ENCODE assay signal across 21 cellular contexts in genomic region chr2:203687161-203687560, GRCh38. TPM values are rescaled to one million over a fixed set of nuclear protein-coding genes. Genes with fewer than 3 reads are reported as not detected.
A peak's percentile ranks its signal among the peaks of the same experiment; 100 is the strongest.
DNase-seq lines count a peak whose midpoint lies in the region; ATAC-seq and TF ChIP-seq lines count a peak whose summit lies in the region.
"Had no signal": no experiment of that assay in that cellular context is flagged by ENCODE, and none has a peak within 500 bp of the region (broad histone marks: within the 10 kb centered on the region; RNA-seq: fewer than 3 reads in every experiment).

No MANE protein-coding gene starts in this region.

- H3K9me3 ChIP-seq in Karpas-422 (ENCODE audit: low read length) (no peaks in the 10 kb centered on the region), hepatocyte (ENCODE audit: low read depth) (no peaks in the 10 kb centered on the region), skeletal muscle satellite cell (replicated peaks; ENCODE audit: low read length) (no peaks in the 10 kb centered on the region), upper lobe of right lung (no peaks in the 10 kb centered on the region)
- H3K9me3 ChIP-seq: colonic mucosa, SJSA1 had no signal

- H3K4me1 ChIP-seq in Karpas-422 (ENCODE audit: low read length) (peaks cover 37% of the 10 kb centered on the region), hepatocyte (ENCODE audit: insufficient read depth) (peaks cover 5% of the 10 kb centered on the region), skeletal muscle satellite cell (ENCODE audit: control insufficient read depth, insufficient read depth, low read length) (peaks cover 90% of the 10 kb centered on the region), upper lobe of right lung (peaks cover 81% of the 10 kb centered on the region)
- H3K4me1 ChIP-seq: colonic mucosa had no signal

- no peaks in the 10 kb centered on the region for H3K9me2 ChIP-seq in Karpas-422 (replicated peaks; ENCODE audit: insufficient read depth, low read length)
- no peaks in the 10 kb centered on the region for H3K9me2 ChIP-seq in hepatocyte (replicated peaks; ENCODE audit: insufficient read depth)

- TF ChIP-seq CTCF in hepatocyte (IDR thresholded peaks at IDR 0.05; ENCODE audit: poor library complexity) (no peak), upper lobe of right lung (IDR thresholded peaks at IDR 0.05) (no peak)

- peak; percentile 30 for DNase-seq in Karpas-422
- DNase-seq in astrocyte of the hippocampus (ENCODE audit: low read depth, low spot score): peak; percentile 48
- peak; percentile 17 for DNase-seq in hepatocyte (ENCODE audit: low spot score)
- DNase-seq in upper lobe of right lung: no peak
- DNase-seq: activated CD4-positive, alpha-beta T cell treated with anti-CD3 and anti-CD28 coated beads, Interleukin-2, amount 50 U/mL, for 48 hours; activated T-cell treated with anti-CD3 and anti-CD28 coated beads for 4 hours; anterior cingulate cortex; colonic mucosa; EL; NCI-H1105; NCI-H69; occipital lobe; stimulated activated CD4-positive, alpha-beta T cell treated with anti-CD3 and anti-CD28 coated beads, Interleukin-4, amount 100 ng/mL, for 4 hours; WERI-Rb-1 had no signal

- H3K27me3 ChIP-seq in Karpas-422 (ENCODE audit: low read length) (no peaks in the 10 kb centered on the region), hepatocyte (no peaks in the 10 kb centered on the region), skeletal muscle satellite cell (ENCODE audit: control insufficient read depth, insufficient read depth, low read length) (no peaks in the 10 kb centered on the region), upper lobe of right lung (no peaks in the 10 kb centered on the region)
- H3K27me3 ChIP-seq: colonic mucosa, SJSA1 had no signal

- no peaks in the 10 kb centered on the region for H3K79me2 ChIP-seq in Karpas-422 (ENCODE audit: low read length)
- H3K79me2 ChIP-seq in hepatocyte: no peaks in the 10 kb centered on the region

- H3K4me3 ChIP-seq in Karpas-422 (ENCODE audit: low read length): no peak overlapping the region
- H3K4me3 ChIP-seq in hepatocyte: no peak overlapping the region
- H3K4me3 ChIP-seq in skeletal muscle satellite cell (ENCODE audit: low read length): no peak overlapping the region
- no peak overlapping the region for H3K4me3 ChIP-seq in upper lobe of right lung
- H3K4me3 ChIP-seq: colonic mucosa, SJSA1, skin epidermis had no signal

- H3K36me3 ChIP-seq in Karpas-422 (ENCODE audit: insufficient read depth, low read length): no peaks in the 10 kb centered on the region
- no peaks in the 10 kb centered on the region for H3K36me3 ChIP-seq in hepatocyte (replicated peaks; ENCODE audit: insufficient read depth, low read depth)
- no peaks in the 10 kb centered on the region for H3K36me3 ChIP-seq in skeletal muscle satellite cell (ENCODE audit: insufficient read depth, low read length)
- no peaks in the 10 kb centered on the region for H3K36me3 ChIP-seq in upper lobe of right lung
- H3K36me3 ChIP-seq: colonic mucosa, SJSA1, WERI-Rb-1 had no signal

- intact Hi-C loops in upper lobe of right lung (cut with DNase I): no loop called here

- H3K27ac ChIP-seq in Karpas-422 (ENCODE audit: low read length) (no peak overlapping the region), hepatocyte (no peak overlapping the region), upper lobe of right lung (no peak overlapping the region)
- H3K27ac ChIP-seq: colonic mucosa, SJSA1, WERI-Rb-1 had no signal

- 69% methylated on average over 2 of the region's 2 CpGs for WGBS in hepatocyte (ENCODE audit: low lambda C conversion rate, missing lambda C conversion rate)

- H3K9ac ChIP-seq in Karpas-422 (ENCODE audit: low read length) (no peak overlapping the region), skeletal muscle satellite cell (ENCODE audit: low read depth, low read length) (peak overlapping the region; percentile 93)

- ATAC-seq in upper lobe of right lung (no peak), HG02870 (IDR thresholded peaks at IDR 0.05; ENCODE audit: unreplicated experiment) (no peak), HG03095 (IDR thresholded peaks at IDR 0.05; ENCODE audit: unreplicated experiment) (no peak)

- H4K20me1 ChIP-seq in Karpas-422 (ENCODE audit: insufficient read depth, low read depth, low read length): peaks cover 19% of the 10 kb centered on the region; the same call in 1 of the 2 replicates
- H4K20me1 ChIP-seq in hepatocyte (ENCODE audit: insufficient read depth, poor library complexity, severe bottlenecking): no peaks in the 10 kb centered on the region

- H3K4me2 ChIP-seq in Karpas-422 (ENCODE audit: low read depth, low read length, poor library complexity, severe bottlenecking) (no peak overlapping the region), hepatocyte (no peak overlapping the region), skeletal muscle satellite cell (ENCODE audit: low read length) (no peak overlapping the region)

- H2AFZ ChIP-seq in Karpas-422 (ENCODE audit: low read length): no peak overlapping the region
- no peak overlapping the region for H2AFZ ChIP-seq in hepatocyte

RNA-seq across cellular contexts. Expression of gene CD28, which starts 19.3 kb away (rescaled TPM):
- not detected in 2 replicates for total RNA-seq in Karpas-422 (2014; rRNA removed; shearing (Covaris generic); ENCODE audit: low replicate concordance)
- total RNA-seq in hepatocyte: not detected in 2 replicates
- polyA plus RNA-seq in hepatocyte: not detected in 2 replicates
- not detected in 2 replicates for total RNA-seq in skeletal muscle satellite cell (2012; rRNA removed)
- total RNA-seq in upper lobe of right lung: 2.5 TPM
- total RNA-seq: epithelial cell of proximal tubule, HT-29, SJSA1 had no signal
